Comparison of ENCODE assay signal across 15 cellular contexts in genomic region chr6:73506246-73506645, GRCh38.
"Had no signal": no experiment of that assay in that cellular context is flagged by ENCODE, and none has a peak within 500 bp of the region (broad histone marks: within the 10 kb centered on the region; RNA-seq: fewer than 3 reads in every experiment).

No MANE protein-coding gene starts in this region.

- H3K9me3 ChIP-seq: lower lobe of right lung, thyroid gland had no signal

- H3K27me3 ChIP-seq: thyroid gland had no signal

- H3K4me3 ChIP-seq: lower lobe of right lung, thyroid gland had no signal

- ATAC-seq: activated CD4-positive, CD25-positive, alpha-beta regulatory T cell treated with anti-CD3 and anti-CD28 coated beads, Interleukin-2, amount 50 U/mL, for 24 hours; activated naive CD4-positive, alpha-beta T cell treated with anti-CD3 and anti-CD28 coated beads, Interleukin-2, amount 50 U/mL, for 72 hours; activated T-helper 17 cell treated with anti-CD3 and anti-CD28 coated beads, Interleukin-2, amount 50 U/mL, for 72 hours; left lobe of liver; lower lobe of right lung; naive thymus-derived CD8-positive, alpha-beta T cell had no signal

- DNase-seq: activated CD4-positive, alpha-beta memory T cell treated with anti-CD3 and anti-CD28 coated beads, Interleukin-2, amount 10 ng/mL, durations not matched to agents 7 days and 5 days; activated CD4-positive, alpha-beta T cell treated with anti-CD3 and anti-CD28 coated beads, Interleukin-2, amount 10 ng/mL, durations not matched to agents 24 days and 14 days; effector CD4-positive, alpha-beta T cell; erythroblast; foreskin fibroblast; lower lobe of right lung; naive thymus-derived CD8-positive, alpha-beta T cell; stimulated activated CD4-positive, alpha-beta T cell treated with anti-CD3 and anti-CD28 coated beads, Interleukin-4, amount 100 ng/mL, for 4 hours; substantia nigra; T-helper 1 cell; thyroid gland had no signal

- H3K4me1 ChIP-seq: thyroid gland had no signal

- H3K27ac ChIP-seq: lower lobe of right lung, thyroid gland had no signal
